ENCODE assay signal across 1 cellular context in the genomic region with DNA sequence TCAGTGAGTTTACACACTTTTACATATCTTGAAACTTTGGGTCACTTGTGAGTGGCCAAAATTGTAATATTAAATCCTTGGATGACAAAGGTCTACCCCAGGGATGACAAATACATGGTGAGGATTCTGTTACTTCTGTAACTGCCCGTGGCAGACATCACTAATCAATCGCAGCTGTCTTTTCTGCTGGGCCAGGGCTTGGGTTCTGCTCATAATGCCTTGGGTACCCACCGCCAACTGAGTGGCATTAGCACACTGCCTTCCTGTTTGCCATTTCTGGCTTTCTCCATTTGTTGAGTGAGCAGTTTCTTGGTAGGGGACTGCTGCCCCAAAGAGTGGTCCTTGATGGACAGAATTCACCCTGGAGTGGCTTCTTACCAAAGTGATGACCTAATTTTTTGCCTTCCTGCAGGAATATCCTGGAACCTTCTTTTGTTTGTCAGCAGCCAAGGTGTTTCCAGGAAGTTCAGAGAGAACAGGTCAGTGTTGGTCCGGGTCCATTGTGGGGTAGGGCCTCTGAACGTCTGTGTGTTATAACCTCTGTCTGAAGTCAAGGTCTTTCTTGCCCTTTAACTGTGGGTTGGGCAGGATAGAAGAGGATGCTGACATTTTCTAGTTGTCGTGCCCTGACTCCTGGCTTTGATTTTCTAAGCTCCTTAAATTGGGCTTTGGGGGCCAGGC.
TF ChIP-seq lines count a peak whose summit lies in the region.

No MANE protein-coding gene starts in this region.

TF ChIP-seq in GM12878, 131 proteins besides CTCF, POLR2A, EP300 and RAD21:
- TF ChIP-seq, protein P1, sequence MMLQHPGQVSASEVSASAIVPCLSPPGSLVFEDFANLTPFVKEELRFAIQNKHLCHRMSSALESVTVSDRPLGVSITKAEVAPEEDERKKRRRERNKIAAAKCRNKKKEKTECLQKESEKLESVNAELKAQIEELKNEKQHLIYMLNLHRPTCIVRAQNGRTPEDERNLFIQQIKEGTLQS (IDR thresholded peaks at IDR 0.05; ENCODE audit: borderline replicate concordance, extremely low read depth, low read depth, low read length) = no peak
- TF ChIP-seq, protein P2, sequence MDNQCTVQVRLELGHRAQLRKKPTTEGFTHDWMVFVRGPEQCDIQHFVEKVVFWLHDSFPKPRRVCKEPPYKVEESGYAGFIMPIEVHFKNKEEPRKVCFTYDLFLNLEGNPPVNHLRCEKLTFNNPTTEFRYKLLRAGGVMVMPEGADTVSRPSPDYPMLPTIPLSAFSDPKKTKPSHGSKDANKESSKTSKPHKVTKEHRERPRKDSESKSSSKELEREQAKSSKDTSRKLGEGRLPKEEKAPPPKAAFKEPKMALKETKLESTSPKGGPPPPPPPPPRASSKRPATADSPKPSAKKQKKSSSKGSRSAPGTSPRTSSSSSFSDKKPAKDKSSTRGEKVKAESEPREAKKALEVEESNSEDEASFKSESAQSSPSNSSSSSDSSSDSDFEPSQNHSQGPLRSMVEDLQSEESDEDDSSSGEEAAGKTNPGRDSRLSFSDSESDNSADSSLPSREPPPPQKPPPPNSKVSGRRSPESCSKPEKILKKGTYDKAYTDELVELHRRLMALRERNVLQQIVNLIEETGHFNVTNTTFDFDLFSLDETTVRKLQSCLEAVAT (IDR thresholded peaks at IDR 0.05) = peak; percentile 68; the same call in 1 of the 2 replicates
TF ChIP-seq in GM12878: peak in this region for 1.
